In the genomic region with DNA sequence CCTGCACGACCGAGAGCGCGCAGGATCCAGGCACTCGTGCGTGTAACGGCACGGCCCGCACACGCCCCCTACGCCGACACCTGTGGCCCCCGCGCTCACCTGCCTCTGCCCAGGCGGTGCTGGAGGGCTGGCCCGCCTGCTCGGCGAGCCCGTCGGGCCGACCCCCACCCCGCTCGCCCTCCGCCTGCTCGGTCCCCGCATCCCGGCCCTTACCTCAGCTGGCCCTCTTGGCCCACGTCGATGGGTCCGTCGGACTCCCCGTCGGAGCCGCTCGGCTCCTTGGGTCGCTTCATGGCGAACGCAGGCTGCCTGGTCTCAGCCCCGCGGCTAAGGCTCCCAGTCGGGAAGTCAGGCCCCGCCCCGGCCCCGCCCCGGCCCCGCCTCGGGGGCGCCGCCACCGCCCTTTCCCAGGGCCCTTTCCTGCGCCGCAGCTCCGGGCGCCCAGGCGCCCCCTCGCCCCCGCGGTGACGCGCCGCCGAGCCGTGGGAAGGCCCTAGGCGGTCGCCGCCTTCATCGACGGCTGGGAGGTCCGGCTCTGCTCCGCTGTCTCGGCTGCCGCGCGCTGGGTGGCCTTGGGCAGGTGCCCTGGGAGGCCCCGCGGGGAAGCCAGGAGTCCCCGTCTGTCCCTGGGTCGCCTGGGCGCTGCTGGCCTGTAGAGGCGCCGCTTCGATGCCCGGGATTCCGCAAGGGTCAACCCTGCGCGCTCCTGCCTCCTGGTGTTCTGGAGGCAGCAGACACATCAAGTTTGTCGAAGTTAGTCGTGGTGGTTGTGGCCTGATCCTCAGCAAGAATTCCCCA, we compare ENCODE assay signal across 8 cellular contexts. TPM values are rescaled to one million over a fixed set of nuclear protein-coding genes. Genes with fewer than 3 reads are reported as not detected.
DNase-seq lines count a peak whose midpoint lies in the region; ATAC-seq, FAIRE-seq and TF ChIP-seq lines count a peak whose summit lies in the region.

Gene HEYL, minus strand, starts transcription at position 311 of the 798 bp plus-strand sequence. Its CDS starts 18 bp downstream, at position 293.

- DNase-seq in GM12891 (ENCODE audit: insufficient read length, low spot score) (peak; percentile 65), NCI-H345 treated with DMSO at 0.1 percent for 48 hours (lab: John Stamatoyannopoulos, UW; ENCODE audit: unreplicated experiment) (peak; percentile 60), mesenteric fat pad (ENCODE audit: low spot score) (peak; percentile 94), Ammon's horn (ENCODE audit: low spot score) (no peak)
- DNase-seq in activated CD4-positive, alpha-beta T cell treated with anti-CD3 and anti-CD28 coated beads, Interleukin-2, amount 50 U/mL, for 4 hours, result peak; percentile 60 to 65
- peak; percentile 30 for DNase-seq in effector CD4-positive, alpha-beta T cell
- peak; percentile 41 to 50 for DNase-seq in stimulated activated CD8-positive, alpha-beta memory T cell treated with anti-CD3 and anti-CD28 coated beads, Interleukin-4, amount 100 ng/mL, for 4 hours (ENCODE audit: low read depth in 2 of 2, low spot score in 1 of 2)

- FAIRE-seq in GM12891 (lab: Jason Lieb, UNC), result peak; percentile 54

- no peak for ATAC-seq in HG02642 (IDR thresholded peaks at IDR 0.05; ENCODE audit: poor library complexity, unreplicated experiment)

- TF ChIP-seq POLR2A in GM12891 (IDR thresholded peaks at IDR 0.05; ENCODE audit: low read depth, low read length), result no peak

TF ChIP-seq in GM12891, 5 proteins besides CTCF, POLR2A, EP300 and RAD21:
- TF ChIP-seq SPI1 (IDR thresholded peaks at IDR 0.05; ENCODE audit: low read depth, low read length), result no peak
- no peak for TF ChIP-seq POLR2AphosphoS5 (IDR thresholded peaks at IDR 0.05; ENCODE audit: low read depth, low read length)
- no peak for TF ChIP-seq TAF1 (IDR thresholded peaks at IDR 0.05; ENCODE audit: low read depth, low read length)
- TF ChIP-seq POU2F2 (IDR thresholded peaks at IDR 0.05; ENCODE audit: low read depth, low read length), result no peak
- TF ChIP-seq PAX5 (IDR thresholded peaks at IDR 0.05; ENCODE audit: insufficient read depth, low read length, severe bottlenecking), result no peak

RNA-seq across cellular contexts. Expression of gene HEYL, which starts in this region (rescaled TPM):
- polyA plus RNA-seq in GM12891 (2012; ENCODE audit: low read depth, missing spikeins), result 0.05 TPM
- total RNA-seq in mesenteric fat pad, result 9.4 TPM
